Comparison of ENCODE assay signal across 9 cellular contexts in the genomic region with DNA sequence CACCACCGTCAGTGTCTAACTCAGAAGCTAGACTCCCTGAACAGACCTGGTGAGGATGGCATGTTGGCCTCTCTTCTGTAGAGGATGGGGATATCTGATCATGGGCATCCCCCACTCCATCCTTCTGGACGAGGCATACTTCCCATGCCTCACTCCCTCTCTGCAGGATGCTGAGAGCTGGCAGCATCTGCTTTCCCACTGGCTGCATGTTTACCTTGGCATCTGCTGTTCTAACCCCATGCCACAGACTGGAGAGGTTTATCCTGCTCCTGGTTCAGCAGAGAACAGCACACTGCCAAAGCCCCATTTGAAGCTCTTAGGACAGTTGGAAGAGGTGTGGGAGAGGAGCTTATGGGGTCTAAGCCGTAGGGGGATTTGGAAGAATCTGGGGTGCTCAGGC. TPM values are rescaled to one million over a fixed set of nuclear protein-coding genes. Genes with fewer than 3 reads are reported as not detected.
A peak's percentile ranks its signal among the peaks of the same experiment; 100 is the strongest.
DNase-seq lines count a peak whose midpoint lies in the region; TF ChIP-seq lines count a peak whose summit lies in the region.
"Had no signal": no experiment of that assay in that cellular context is flagged by ENCODE, and none has a peak within 500 bp of the region (broad histone marks: within the 10 kb centered on the region; RNA-seq: fewer than 3 reads in every experiment).

No MANE protein-coding gene starts in this region.

- no peaks in the 10 kb centered on the region for H3K27me3 ChIP-seq in Peyer's patch
- no peaks in the 10 kb centered on the region for H3K27me3 ChIP-seq in stomach
- H3K27me3 ChIP-seq: tibial nerve had no signal

- 61 to 72% (median 67%) methylated on average over 3 of the region's 3 CpGs for WGBS in stomach, 5 donors

- no peak for TF ChIP-seq EP300 in stomach (IDR thresholded peaks at IDR 0.05)

- TF ChIP-seq CTCF in Peyer's patch (IDR thresholded peaks at IDR 0.05) (no peak), foreskin fibroblast (IDR thresholded peaks at IDR 0.05; ENCODE audit: low read depth, low read length) (no peak), stomach (IDR thresholded peaks at IDR 0.05) (no peak)

- TF ChIP-seq POLR2A in Peyer's patch (IDR thresholded peaks at IDR 0.05) (no peak), stomach (IDR thresholded peaks at IDR 0.05) (no peak)

- H3K4me3 ChIP-seq in Peyer's patch (no peak overlapping the region), foreskin fibroblast (ENCODE audit: low read depth in 1 of 2, low read length in 2 of 2) (no peak overlapping the region), stomach (no peak overlapping the region)
- H3K4me3 ChIP-seq: tibial nerve had no signal

- peak overlapping the region in 3 of 4 donors; percentile 10 to 70 (median 46) for H3K27ac ChIP-seq in Peyer's patch
- peak overlapping the region in 4 of 5 donors; percentile 55 to 95 (median 80) for H3K27ac ChIP-seq in stomach

- H3K4me1 ChIP-seq in Peyer's patch (peaks cover 0 to 63% (median 11%) of the 10 kb centered on the region in 4 donors), stomach (peaks cover 69 to 98% (median 82%) of the 10 kb centered on the region in 4 donors)

- no peaks in the 10 kb centered on the region for H3K36me3 ChIP-seq in Peyer's patch
- peaks cover 0 to 4% (median 0%) of the 10 kb centered on the region in 4 donors for H3K36me3 ChIP-seq in stomach
- H3K36me3 ChIP-seq: tibial nerve had no signal

- intact Hi-C loops in stomach (cut with DNase I; ENCODE audit: low total_unique reads), result no loop called here

- DNase-seq in NCI-H1417 (lab: John Stamatoyannopoulos, UW) (peak in 2 of 3 experiments; percentile 24 to 59), NCI-H1417 treated with DMSO at 0.1 percent for 48 hours (lab: John Stamatoyannopoulos, UW) (no peak), Peyer's patch (no peak), foreskin fibroblast (peak; percentile 63 to 74), stomach (no peak), NCI-H146 (lab: John Stamatoyannopoulos, UW) (no peak), NCI-H2107 treated with DMSO at 0.1 percent for 48 hours (lab: John Stamatoyannopoulos, UW; ENCODE audit: unreplicated experiment) (no peak)
- no peak for DNase-seq in activated CD4-positive, CD25-positive, alpha-beta regulatory T cell treated with anti-CD3 and anti-CD28 coated beads, Interleukin-2, amount 50 U/mL, for 72 hours

- no peaks in the 10 kb centered on the region for H3K9me3 ChIP-seq in Peyer's patch
- no peaks in the 10 kb centered on the region for H3K9me3 ChIP-seq in stomach
- H3K9me3 ChIP-seq: tibial nerve had no signal

RNA-seq across cellular contexts. Expression of a gene that starts 46.0 kb away (rescaled TPM):
- 10 to 100 TPM; 16.5 to 24.1 (median 21.8) TPM for total RNA-seq in Peyer's patch
- 10 to 100 TPM; 22.2 to 60.8 (median 37.8) TPM for total RNA-seq in stomach
- polyA plus RNA-seq in stomach, result 10 to 100 TPM in 1 of 3 donors, 1 to 10 TPM in 2; 4.4 to 10.4 (median 9.0) TPM

Comparison
In these comparisons a context has a peak if more than half of its experiments do, and no peak if none do; other contexts are left out.
1. DNase-seq: peak in NCI-H1417 (2 of 3) and foreskin fibroblast (2 of 2); none in NCI-H1417 treated with DMSO at 0.1 percent for 48 hours (single experiment), Peyer's patch (0 of 3), stomach (single experiment), NCI-H146 (single experiment), activated CD4-positive, CD25-positive, alpha-beta regulatory T cell treated with anti-CD3 and anti-CD28 coated beads, Interleukin-2, amount 50 U/mL, for 72 hours (single experiment) and NCI-H2107 treated with DMSO at 0.1 percent for 48 hours (single experiment).